Comparison of ENCODE assay signal across 15 cellular contexts in genomic region chr10:102619281-102619981, GRCh38. TPM values are rescaled to one million over a fixed set of nuclear protein-coding genes. Genes with fewer than 3 reads are reported as not detected.
A peak's percentile ranks its signal among the peaks of the same experiment; 100 is the strongest.
DNase-seq lines count a peak whose midpoint lies in the region; ATAC-seq and TF ChIP-seq lines count a peak whose summit lies in the region.
"Had no signal": no experiment of that assay in that cellular context is flagged by ENCODE, and none has a peak within 500 bp of the region (broad histone marks: within the 10 kb centered on the region; RNA-seq: fewer than 3 reads in every experiment).

No MANE protein-coding gene starts in this region.

- peak overlapping the region; percentile 48 for H2AFZ ChIP-seq in parathyroid adenoma

- H3K79me2 ChIP-seq in parathyroid adenoma = peaks cover 2% of the 10 kb centered on the region

- H3K27ac ChIP-seq in parathyroid adenoma (peak overlapping the region; percentile 97), thyroid gland (peak overlapping the region in 2 of 3 donors; percentile 7 to 36)
- H3K27ac ChIP-seq: right lobe of liver had no signal

- DNase-seq in left ventricle myocardium superior = no peak
- no peak for DNase-seq in thyroid gland
- no peak for DNase-seq in activated CD4-positive, alpha-beta T cell treated with anti-CD3 and anti-CD28 coated beads for 36 hours
- DNase-seq in activated naive CD4-positive, alpha-beta T cell treated with anti-CD3 and anti-CD28 coated beads, Interleukin-2, amount 10 ng/mL, durations not matched to agents 7 days and 5 days = no peak
- no peak for DNase-seq in T-helper 9 cell
- DNase-seq in activated CD8-positive, alpha-beta T cell treated with anti-CD3 and anti-CD28 coated beads, Interleukin-2, amount 10 ng/mL, durations not matched to agents 7 days and 5 days = no peak
- DNase-seq: activated CD4-positive, alpha-beta T cell treated with anti-CD3 and anti-CD28 coated beads, Interleukin-2, amount 10 ng/mL, durations not matched to agents 7 days and 5 days; NCI-H187 had no signal

- no peak for TF ChIP-seq CTCF in parathyroid adenoma (IDR thresholded peaks at IDR 0.05)
- TF ChIP-seq CTCF in thyroid gland (IDR thresholded peaks at IDR 0.05) = no peak

- ATAC-seq in activated T-helper 17 cell treated with anti-CD3 and anti-CD28 coated beads, Interleukin-2, amount 50 U/mL, for 72 hours (replicated peaks) = no peak
- ATAC-seq in left ventricle myocardium superior = peak; percentile 3
- ATAC-seq in activated CD4-positive, alpha-beta T cell treated with anti-CD3 and anti-CD28 coated beads for 36 hours = no peak
- ATAC-seq in activated CD8-positive, alpha-beta T cell treated with anti-CD3 and anti-CD28 coated beads, Interleukin-2, amount 10 ng/mL, durations not matched to agents 7 days and 5 days = no peak

- H3K27me3 ChIP-seq in parathyroid adenoma (ENCODE audit: control insufficient read depth, insufficient read depth, low read length) (no peaks in the 10 kb centered on the region), thyroid gland (no peaks in the 10 kb centered on the region)
- H3K27me3 ChIP-seq: right lobe of liver had no signal

- H3K4me3 Mint-ChIP-seq in activated T-helper 17 cell treated with anti-CD3 and anti-CD28 coated beads, Interleukin-2, amount 50 U/mL, for 72 hours = no peak overlapping the region
- no peak overlapping the region for H3K4me3 Mint-ChIP-seq in activated CD4-positive, alpha-beta T cell treated with anti-CD3 and anti-CD28 coated beads for 36 hours
- H3K4me3 Mint-ChIP-seq in activated naive CD4-positive, alpha-beta T cell treated with anti-CD3 and anti-CD28 coated beads, Interleukin-2, amount 10 ng/mL, durations not matched to agents 7 days and 5 days = no peak overlapping the region
- no peak overlapping the region for H3K4me3 Mint-ChIP-seq in activated CD8-positive, alpha-beta T cell treated with anti-CD3 and anti-CD28 coated beads, Interleukin-2, amount 10 ng/mL, durations not matched to agents 7 days and 5 days
- H3K4me3 Mint-ChIP-seq: activated CD4-positive, alpha-beta T cell treated with anti-CD3 and anti-CD28 coated beads, Interleukin-2, amount 10 ng/mL, durations not matched to agents 7 days and 5 days; activated T-helper 1 cell treated with anti-CD3 and anti-CD28 coated beads, Interleukin-12 subunit alpha, Interleukin-12 subunit beta, Interleukin-2, Interleukin-4 antibody, amounts not matched to agents 30 ng/mL and 10 ng/mL and 1 ng/mL, durations not matched to agents 14 hours and 24 hours and 36 hours; B cell; T-helper 2 cell treated with Interferon-gamma antibody and Interleukin-4, amounts not matched to agents 5 μg/mL and 100 μg/mL, for 36 hours had no signal

- H3K27me3 Mint-ChIP-seq in activated T-helper 17 cell treated with anti-CD3 and anti-CD28 coated beads, Interleukin-2, amount 50 U/mL, for 72 hours = no peaks in the 10 kb centered on the region
- no peaks in the 10 kb centered on the region for H3K27me3 Mint-ChIP-seq in activated CD4-positive, alpha-beta T cell treated with anti-CD3 and anti-CD28 coated beads for 36 hours
- no peaks in the 10 kb centered on the region for H3K27me3 Mint-ChIP-seq in activated naive CD4-positive, alpha-beta T cell treated with anti-CD3 and anti-CD28 coated beads, Interleukin-2, amount 10 ng/mL, durations not matched to agents 7 days and 5 days
- no peaks in the 10 kb centered on the region for H3K27me3 Mint-ChIP-seq in activated CD8-positive, alpha-beta T cell treated with anti-CD3 and anti-CD28 coated beads, Interleukin-2, amount 10 ng/mL, durations not matched to agents 7 days and 5 days (ENCODE audit: low read depth)
- H3K27me3 Mint-ChIP-seq: activated CD4-positive, alpha-beta T cell treated with anti-CD3 and anti-CD28 coated beads, Interleukin-2, amount 10 ng/mL, durations not matched to agents 7 days and 5 days; B cell had no signal

- peak overlapping the region; percentile 23 for H3K9ac ChIP-seq in parathyroid adenoma

- peak overlapping the region; percentile 41 for H3K4me2 ChIP-seq in parathyroid adenoma (ENCODE audit: low read length)

- CTCF ChIA-PET in activated CD4-positive, alpha-beta T cell treated with anti-CD3 and anti-CD28 coated beads for 36 hours (lab: Charles Lee) = interaction anchor here (0.9 kb wide), 1 partner anchor 9 kb away, joined by 3 read pairs; no protein-coding TSS in a partner anchor
- CTCF ChIA-PET in activated naive CD4-positive, alpha-beta T cell treated with anti-CD3 and anti-CD28 coated beads, Interleukin-2, amount 10 ng/mL, durations not matched to agents 7 days and 5 days (lab: Charles Lee) = interaction anchor here (1.5 kb wide), 1 partner anchor 23 kb away, joined by 4 read pairs; no protein-coding TSS in a partner anchor
- CTCF ChIA-PET in activated CD8-positive, alpha-beta T cell treated with anti-CD3 and anti-CD28 coated beads, Interleukin-2, amount 10 ng/mL, durations not matched to agents 7 days and 5 days (lab: Charles Lee) = interaction anchor here (1.3 kb wide), 1 partner anchor 50 kb away, joined by 4 read pairs; no protein-coding TSS in a partner anchor

- H3K36me3 ChIP-seq in parathyroid adenoma (ENCODE audit: control insufficient read depth, insufficient read depth, low read length) (no peaks in the 10 kb centered on the region), thyroid gland (no peaks in the 10 kb centered on the region)

- intact Hi-C loops in left ventricle myocardium superior (cut with micrococcal nuclease) (no loop called here), thyroid gland (cut with DNase I) (no loop called here)
- intact Hi-C loops in activated CD4-positive, alpha-beta T cell treated with anti-CD3 and anti-CD28 coated beads for 36 hours (cut with DNase I, micrococcal nuclease) = no loop called here

- POLR2A ChIA-PET in activated CD4-positive, alpha-beta T cell treated with anti-CD3 and anti-CD28 coated beads for 36 hours (lab: Charles Lee) = no interaction called here
- POLR2A ChIA-PET in activated CD8-positive, alpha-beta T cell treated with anti-CD3 and anti-CD28 coated beads, Interleukin-2, amount 10 ng/mL, durations not matched to agents 7 days and 5 days (lab: Charles Lee) = no interaction called here

- H3K9me3 ChIP-seq in parathyroid adenoma (ENCODE audit: control insufficient read depth, low read length) (no peaks in the 10 kb centered on the region), thyroid gland (no peaks in the 10 kb centered on the region)
- H3K9me3 ChIP-seq: HAP-1, right lobe of liver had no signal

- H3K27ac Mint-ChIP-seq in activated T-helper 17 cell treated with anti-CD3 and anti-CD28 coated beads, Interleukin-2, amount 50 U/mL, for 72 hours = peak overlapping the region; percentile 77
- no peak overlapping the region for H3K27ac Mint-ChIP-seq in activated CD4-positive, alpha-beta T cell treated with anti-CD3 and anti-CD28 coated beads for 36 hours
- H3K27ac Mint-ChIP-seq in activated naive CD4-positive, alpha-beta T cell treated with anti-CD3 and anti-CD28 coated beads, Interleukin-2, amount 10 ng/mL, durations not matched to agents 7 days and 5 days = no peak overlapping the region
- no peak overlapping the region for H3K27ac Mint-ChIP-seq in activated CD8-positive, alpha-beta T cell treated with anti-CD3 and anti-CD28 coated beads, Interleukin-2, amount 10 ng/mL, durations not matched to agents 7 days and 5 days
- H3K27ac Mint-ChIP-seq: activated CD4-positive, alpha-beta T cell treated with anti-CD3 and anti-CD28 coated beads, Interleukin-2, amount 10 ng/mL, durations not matched to agents 7 days and 5 days; activated T-helper 1 cell treated with anti-CD3 and anti-CD28 coated beads, Interleukin-12 subunit alpha, Interleukin-12 subunit beta, Interleukin-2, Interleukin-4 antibody, amounts not matched to agents 30 ng/mL and 10 ng/mL and 1 ng/mL, durations not matched to agents 14 hours and 24 hours and 36 hours; B cell; T-helper 2 cell treated with Interferon-gamma antibody and Interleukin-4, amounts not matched to agents 5 μg/mL and 100 μg/mL, for 36 hours had no signal

- H3K4me1 ChIP-seq in parathyroid adenoma (peaks cover 85% of the 10 kb centered on the region), thyroid gland (peaks cover 0 to 52% of the 10 kb centered on the region in 2 donors)
- H3K4me1 ChIP-seq: HAP-1 had no signal

- 71 to 84% methylated on average over 9 of the region's 14 CpGs for WGBS in thyroid gland, 2 donors

- H3K4me3 ChIP-seq in parathyroid adenoma (ENCODE audit: low read depth, low read length) (no peak overlapping the region), thyroid gland (replicated peaks in 1 of 3) (no peak overlapping the region)
- H3K4me3 ChIP-seq: HAP-1, right lobe of liver had no signal

- H3K36me3 Mint-ChIP-seq in activated T-helper 17 cell treated with anti-CD3 and anti-CD28 coated beads, Interleukin-2, amount 50 U/mL, for 72 hours (ENCODE audit: low read depth) = peaks cover 19% of the 10 kb centered on the region
- peaks cover 3% of the 10 kb centered on the region for H3K36me3 Mint-ChIP-seq in activated CD4-positive, alpha-beta T cell treated with anti-CD3 and anti-CD28 coated beads for 36 hours (ENCODE audit: low read depth)
- H3K36me3 Mint-ChIP-seq in activated naive CD4-positive, alpha-beta T cell treated with anti-CD3 and anti-CD28 coated beads, Interleukin-2, amount 10 ng/mL, durations not matched to agents 7 days and 5 days = peaks cover 13% of the 10 kb centered on the region
- peaks cover 8% of the 10 kb centered on the region for H3K36me3 Mint-ChIP-seq in activated CD8-positive, alpha-beta T cell treated with anti-CD3 and anti-CD28 coated beads, Interleukin-2, amount 10 ng/mL, durations not matched to agents 7 days and 5 days (ENCODE audit: low read depth)

- no peaks in the 10 kb centered on the region for H3K9me3 Mint-ChIP-seq in activated T-helper 17 cell treated with anti-CD3 and anti-CD28 coated beads, Interleukin-2, amount 50 U/mL, for 72 hours
- H3K9me3 Mint-ChIP-seq in activated CD4-positive, alpha-beta T cell treated with anti-CD3 and anti-CD28 coated beads for 36 hours (ENCODE audit: low read depth) = no peaks in the 10 kb centered on the region
- no peaks in the 10 kb centered on the region for H3K9me3 Mint-ChIP-seq in activated naive CD4-positive, alpha-beta T cell treated with anti-CD3 and anti-CD28 coated beads, Interleukin-2, amount 10 ng/mL, durations not matched to agents 7 days and 5 days
- H3K9me3 Mint-ChIP-seq in activated CD8-positive, alpha-beta T cell treated with anti-CD3 and anti-CD28 coated beads, Interleukin-2, amount 10 ng/mL, durations not matched to agents 7 days and 5 days (ENCODE audit: insufficient read depth) = no peaks in the 10 kb centered on the region
- H3K9me3 Mint-ChIP-seq: activated CD4-positive, alpha-beta T cell treated with anti-CD3 and anti-CD28 coated beads, Interleukin-2, amount 10 ng/mL, durations not matched to agents 7 days and 5 days; activated T-helper 1 cell treated with anti-CD3 and anti-CD28 coated beads, Interleukin-12 subunit alpha, Interleukin-12 subunit beta, Interleukin-2, Interleukin-4 antibody, amounts not matched to agents 30 ng/mL and 10 ng/mL and 1 ng/mL, durations not matched to agents 14 hours and 24 hours and 36 hours; T-helper 2 cell treated with Interferon-gamma antibody and Interleukin-4, amounts not matched to agents 5 μg/mL and 100 μg/mL, for 36 hours had no signal

- no peak for TF ChIP-seq POLR2A in thyroid gland (IDR thresholded peaks at IDR 0.05)

- H3K4me1 Mint-ChIP-seq in activated T-helper 17 cell treated with anti-CD3 and anti-CD28 coated beads, Interleukin-2, amount 50 U/mL, for 72 hours = peaks cover 9% of the 10 kb centered on the region
- peaks cover 5% of the 10 kb centered on the region for H3K4me1 Mint-ChIP-seq in activated CD4-positive, alpha-beta T cell treated with anti-CD3 and anti-CD28 coated beads for 36 hours
- no peaks in the 10 kb centered on the region for H3K4me1 Mint-ChIP-seq in activated naive CD4-positive, alpha-beta T cell treated with anti-CD3 and anti-CD28 coated beads, Interleukin-2, amount 10 ng/mL, durations not matched to agents 7 days and 5 days
- H3K4me1 Mint-ChIP-seq in activated CD8-positive, alpha-beta T cell treated with anti-CD3 and anti-CD28 coated beads, Interleukin-2, amount 10 ng/mL, durations not matched to agents 7 days and 5 days (ENCODE audit: low read depth) = peaks cover 24% of the 10 kb centered on the region

RNA-seq across cellular contexts. Expression of gene TRIM8, which starts 24.8 kb away (rescaled TPM):
- 10 to 100 TPM; 60.0 to 73.9 TPM for total RNA-seq in activated T-helper 17 cell treated with anti-CD3 and anti-CD28 coated beads, Interleukin-2, amount 50 U/mL, for 72 hours
- total RNA-seq in left ventricle myocardium superior (117 TPM), thyroid gland (100 to 1,000 TPM; 138 to 187 (median 162) TPM)
- 10 to 100 TPM; 37.8 to 39.1 TPM for total RNA-seq in activated CD4-positive, alpha-beta T cell treated with anti-CD3 and anti-CD28 coated beads for 36 hours
- total RNA-seq in activated CD8-positive, alpha-beta T cell treated with anti-CD3 and anti-CD28 coated beads, Interleukin-2, amount 10 ng/mL, durations not matched to agents 7 days and 5 days = 10 to 100 TPM; 45.0 to 47.1 TPM
